12 cellular contexts compared by ENCODE assay signal in the genomic region with DNA sequence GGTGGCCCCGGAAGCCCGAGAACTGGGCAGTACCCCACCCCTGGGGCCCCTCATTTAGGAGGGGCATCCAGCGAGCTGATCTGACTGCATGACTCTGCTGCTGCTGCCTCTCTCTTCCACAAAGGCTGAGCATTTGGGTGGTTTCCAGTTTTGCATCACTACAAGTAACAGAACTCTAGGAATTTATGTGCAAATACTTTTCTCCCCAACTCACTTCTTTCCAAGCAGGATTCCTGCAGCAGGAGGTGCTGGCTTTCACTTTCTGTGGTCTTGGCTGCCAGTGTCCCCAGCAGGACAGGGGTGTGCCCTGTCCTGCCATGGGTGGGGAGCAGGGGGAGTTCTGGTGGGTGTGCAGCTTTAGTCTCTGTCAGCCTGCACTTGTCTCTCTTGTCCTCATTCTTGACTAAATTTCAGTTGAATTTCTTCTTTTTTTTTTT. TPM values are rescaled to one million over a fixed set of nuclear protein-coding genes. Genes with fewer than 3 reads are reported as not detected.
DNase-seq lines count a peak whose midpoint lies in the region; ATAC-seq and TF ChIP-seq lines count a peak whose summit lies in the region.
"Had no signal": no experiment of that assay in that cellular context is flagged by ENCODE, and none has a peak within 500 bp of the region (broad histone marks: within the 10 kb centered on the region; RNA-seq: fewer than 3 reads in every experiment).

No MANE protein-coding gene starts in this region.

- DNase-seq in DMS 273 (lab: John Stamatoyannopoulos, UW; ENCODE audit: unreplicated experiment): peak; percentile 12
- no peak for DNase-seq in DMS 273 treated with DMSO at 0.1 percent for 48 hours (lab: John Stamatoyannopoulos, UW)
- peak; percentile 22 for DNase-seq in T1000 (lab: John Stamatoyannopoulos, UW)
- DNase-seq in hepatic stellate cell (ENCODE audit: low spot score): peak; percentile 92
- DNase-seq in thoracic aorta (ENCODE audit: low spot score): no peak
- no peak for DNase-seq in activated CD4-positive, alpha-beta T cell treated with anti-CD3 and anti-CD28 coated beads, Interleukin-2, amount 50 U/mL, for 48 hours
- DNase-seq in cerebellar cortex (ENCODE audit: low spot score): no peak
- DNase-seq in uterus: no peak
- DNase-seq: NCI-H526 treated with DMSO at 0.1 percent for 48 hours had no signal

- H3K36me3 ChIP-seq in thoracic aorta (no peaks in the 10 kb centered on the region), uterus (no peaks in the 10 kb centered on the region)

- peaks cover 4 to 13% of the 10 kb centered on the region in 2 donors for H3K4me1 ChIP-seq in thoracic aorta (ENCODE audit: control insufficient read depth in 1 of 2, low read depth in 2 of 2)
- H3K4me1 ChIP-seq in uterus: no peaks in the 10 kb centered on the region
- H3K4me1 ChIP-seq: parathyroid adenoma had no signal

- TF ChIP-seq CTCF in thoracic aorta (IDR thresholded peaks at IDR 0.05): no peak
- TF ChIP-seq CTCF in uterus (IDR thresholded peaks at IDR 0.05): no peak

- peak overlapping the region; percentile 26 for H3K4me3 ChIP-seq in thoracic aorta
- no peak overlapping the region for H3K4me3 ChIP-seq in uterus

- no peak overlapping the region for H3K27ac ChIP-seq in thoracic aorta
- H3K27ac ChIP-seq in uterus: no peak overlapping the region
- H3K27ac ChIP-seq: 22Rv1, epithelial cell of prostate, parathyroid adenoma had no signal

- ATAC-seq in thoracic aorta (ENCODE audit: insufficient number of reproducible peaks, low FRiP score, low read depth): no peak

- H3K27me3 ChIP-seq in thoracic aorta (replicated peaks; ENCODE audit: insufficient read depth): no peaks in the 10 kb centered on the region
- H3K27me3 ChIP-seq in uterus: no peaks in the 10 kb centered on the region

- no peak for TF ChIP-seq POLR2A in uterus (IDR thresholded peaks at IDR 0.05)

- intact Hi-C loops in uterus (cut with DNase I; ENCODE audit: low total_unique reads): no loop called here

- no peaks in the 10 kb centered on the region for H3K9me3 ChIP-seq in thoracic aorta
- no peaks in the 10 kb centered on the region for H3K9me3 ChIP-seq in uterus

RNA-seq across cellular contexts. Expression of a gene that starts 21.2 kb away (rescaled TPM):
- total RNA-seq in thoracic aorta (1 to 10 TPM; 1.5 to 2.7 TPM), uterus (1 to 10 TPM in 1 of 4 donors, under 1 TPM in 1, not detected in 2; 0.83 to 2.7 TPM)

RNA-seq across cellular contexts. Expression of a gene that starts 38.6 kb away (rescaled TPM):
- 10 to 100 TPM; 81.9 to 83.4 TPM for total RNA-seq in thoracic aorta
- total RNA-seq in uterus: 10 to 100 TPM; 26.4 to 68.2 (median 44.9) TPM

RNA-seq across cellular contexts. Expression of a gene that starts 39.5 kb away (rescaled TPM):
- 100 to 1,000 TPM in 1 of 2 donors, 10 to 100 TPM in 1; 98.0 to 153 TPM for total RNA-seq in thoracic aorta
- 100 to 1,000 TPM in 2 of 4 donors, 10 to 100 TPM in 2; 42.6 to 189 (median 85.1) TPM for total RNA-seq in uterus

Comparison
In these comparisons a context has a peak if more than half of its experiments do, and no peak if none do; other contexts are left out.
1. DNase-seq: peak in DMS 273 (single experiment), T1000 (single experiment) and hepatic stellate cell (single experiment); none in DMS 273 treated with DMSO at 0.1 percent for 48 hours (single experiment), thoracic aorta (single experiment), activated CD4-positive, alpha-beta T cell treated with anti-CD3 and anti-CD28 coated beads, Interleukin-2, amount 50 U/mL, for 48 hours (0 of 2), cerebellar cortex (single experiment) and uterus (0 of 2).